In genomic region chr15:38257676-38258075, GRCh38 we compare ENCODE assay signal across 19 cellular contexts. TPM values are rescaled to one million over a fixed set of nuclear protein-coding genes. Genes with fewer than 3 reads are reported as not detected.
A peak's percentile ranks its signal among the peaks of the same experiment; 100 is the strongest.
DNase-seq lines count a peak whose midpoint lies in the region; ATAC-seq, FAIRE-seq and TF ChIP-seq lines count a peak whose summit lies in the region.
"Had no signal": no experiment of that assay in that cellular context is flagged by ENCODE, and none has a peak within 500 bp of the region (broad histone marks: within the 10 kb centered on the region; RNA-seq: fewer than 3 reads in every experiment).

No MANE protein-coding gene starts in this region.

- FAIRE-seq in kidney (lab: Jason Lieb, UNC) = no peak

- no peaks in the 10 kb centered on the region for H3K27me3 ChIP-seq in brain microvascular endothelial cell (replicated peaks)
- no peaks in the 10 kb centered on the region for H3K27me3 ChIP-seq in subcutaneous abdominal adipose tissue (ENCODE audit: control insufficient read depth in 5 of 5, insufficient read depth in 4 of 5, low read length in 5 of 5)
- H3K27me3 ChIP-seq: uterus had no signal

- intact Hi-C loops in kidney (cut with DNase I) = no loop called here
- intact Hi-C loops in left colon (cut with DNase I, micrococcal nuclease) = loop anchor here in 1 of 2 donors (10.0 kb wide), 1 partner anchor 183 kb away; no protein-coding TSS in a partner anchor

- peak overlapping the region; percentile 93 for H3K4me3 ChIP-seq in HFF-Myc (replicated peaks; ENCODE audit: low read depth, low read length)
- peak overlapping the region; percentile 90 for H3K4me3 ChIP-seq in brain microvascular endothelial cell (ENCODE audit: low read depth, low read length)
- H3K4me3 ChIP-seq in kidney (ENCODE audit: low read length in 2 of 2) = peak overlapping the region; percentile 5 to 30
- peak overlapping the region in 4 of 5 donors; percentile 2 to 40 (median 10) for H3K4me3 ChIP-seq in subcutaneous abdominal adipose tissue (ENCODE audit: low read depth in 1 of 5, low read length in 5 of 5)
- H3K4me3 ChIP-seq: uterus had no signal

- in situ Hi-C loops in brain microvascular endothelial cell (cut with HindIII; ENCODE audit: low pct_ligation_motif_present, low sequenced_read_pairs) = no loop called here

- ATAC-seq in left colon = no peak
- no peak for ATAC-seq in HG02759 (IDR thresholded peaks at IDR 0.05; ENCODE audit: unreplicated experiment)
- ATAC-seq: activated T-cell treated with anti-CD3 and anti-CD28 coated beads, Interleukin-2, amount 50 U/mL, for 72 hours; CD8-positive, alpha-beta T cell had no signal

- no peak overlapping the region for H3K27ac ChIP-seq in brain microvascular endothelial cell
- H3K27ac ChIP-seq in kidney (ENCODE audit: low read depth in 2 of 2, low read length in 2 of 2) = no peak overlapping the region
- H3K27ac ChIP-seq in subcutaneous abdominal adipose tissue (ENCODE audit: low read depth, low read length) = peak overlapping the region; percentile 15
- H3K27ac ChIP-seq: RWPE1, uterus had no signal

- H3K36me3 ChIP-seq in brain microvascular endothelial cell (replicated peaks) (no peaks in the 10 kb centered on the region), kidney (ENCODE audit: control insufficient read depth in 1 of 2, insufficient read depth in 2 of 2, low read length in 2 of 2) (no peaks in the 10 kb centered on the region), subcutaneous abdominal adipose tissue (ENCODE audit: control insufficient read depth in 5 of 5, insufficient read depth in 5 of 5, low read length in 5 of 5) (no peaks in the 10 kb centered on the region)
- H3K36me3 ChIP-seq: uterus had no signal

- peaks cover 0 to 9% of the 10 kb centered on the region in 2 donors for H3K4me1 ChIP-seq in kidney (ENCODE audit: control insufficient read depth in 1 of 2, insufficient read depth in 1 of 2, low read depth in 1 of 2, low read length in 2 of 2)
- H3K4me1 ChIP-seq in subcutaneous abdominal adipose tissue (ENCODE audit: control insufficient read depth in 5 of 5, insufficient read depth in 5 of 5, low read length in 5 of 5) = peaks cover 0 to 46% (median 34%) of the 10 kb centered on the region in 5 donors
- H3K4me1 ChIP-seq: uterus had no signal

- TF ChIP-seq CTCF in HFF-Myc (IDR thresholded peaks at IDR 0.05; ENCODE audit: low read depth, low read length, missing control alignments) (no peak), brain microvascular endothelial cell (IDR thresholded peaks at IDR 0.05; ENCODE audit: low read depth, low read length, missing control alignments) (no peak), kidney (IDR thresholded peaks at IDR 0.05; ENCODE audit: borderline replicate concordance, extremely low read depth, insufficient read depth) (no peak)

- DNase-seq in HFF-Myc (ENCODE audit: extremely low read depth, low read depth) (no peak), brain microvascular endothelial cell (no peak), kidney (no peak), left colon (no peak), dermis blood vessel endothelial cell (no peak)
- DNase-seq: activated CD4-positive, alpha-beta T cell treated with anti-CD3 and anti-CD28 coated beads, Interleukin-2, amount 10 ng/mL, durations not matched to agents 7 days and 5 days; activated T-cell treated with anti-CD3 and anti-CD28 coated beads, Interleukin-2, amount 50 U/mL, for 72 hours; amniotic stem cell; CD8-positive, alpha-beta T cell; Karpas-422; NCI-H187 treated with DMSO at 0.1 percent for 48 hours; NCI-H69; retina; stimulated activated CD4-positive, alpha-beta T cell treated with anti-CD3 and anti-CD28 coated beads, Interleukin-4, amount 100 ng/mL, for 24 hours; T-helper 2 cell; uterus had no signal

- H3K9ac ChIP-seq in kidney (ENCODE audit: low read length in 2 of 2) (no peak overlapping the region), subcutaneous abdominal adipose tissue (ENCODE audit: low read length in 5 of 5) (peak overlapping the region in 1 of 5 donors; percentile 39)

- H3K9me3 ChIP-seq in kidney (ENCODE audit: control insufficient read depth in 1 of 2, low read length in 2 of 2) (no peaks in the 10 kb centered on the region), subcutaneous abdominal adipose tissue (ENCODE audit: control insufficient read depth in 5 of 5, low read length in 5 of 5) (no peaks in the 10 kb centered on the region)
- H3K9me3 ChIP-seq: uterus had no signal

RNA-seq across cellular contexts. Expression of gene SPRED1, which starts 5.0 kb away (rescaled TPM):
- 36.2 TPM for total RNA-seq in kidney
- 4.6 TPM for polyA plus RNA-seq in kidney (ENCODE audit: insufficient read depth, low read depth, low replicate concordance)
- total RNA-seq in left colon = 10 to 100 TPM; 24.5 to 32.4 TPM
- total RNA-seq in dermis blood vessel endothelial cell = 14.4 and 15.8 TPM in 2 replicates

Comparison
In these comparisons a context has a peak if more than half of its experiments do, and no peak if none do; other contexts are left out.
1. H3K4me3 ChIP-seq: peak in every context shown above with its lines; median percentile 93 in HFF-Myc; 90 in brain microvascular endothelial cell; 18 in kidney; 10 in subcutaneous abdominal adipose tissue.